ENCODE assay signal across 29 cellular contexts in genomic region chr18:10877974-10878373, GRCh38.
DNase-seq lines count a peak whose midpoint lies in the region; ATAC-seq and TF ChIP-seq lines count a peak whose summit lies in the region.
"Had no signal": no experiment of that assay in that cellular context is flagged by ENCODE, and none has a peak within 500 bp of the region (broad histone marks: within the 10 kb centered on the region; RNA-seq: fewer than 3 reads in every experiment).

No MANE protein-coding gene starts in this region.

- H3K4me1 Mint-ChIP-seq in H9 = peaks cover 6 to 13% of the 10 kb centered on the region in 2 experiments
- no peaks in the 10 kb centered on the region for H3K4me1 Mint-ChIP-seq in stimulated activated memory B cell treated with anti-CD40 and anti-IgM and Interleukin-4, amounts not matched to agents 10 μg/mL and 1 μg/mL and 100 μg/mL, for 72 hours
- H3K4me1 Mint-ChIP-seq: activated CD8-positive, alpha-beta memory T cell treated with anti-CD3 and anti-CD28 coated beads, Interleukin-2, amount 10 ng/mL, durations not matched to agents 7 days and 5 days; activated naive CD8-positive, alpha-beta T cell treated with anti-CD3 and anti-CD28 coated beads, Interleukin-2, amount 50 U/mL, for 24 hours; memory B cell; nephron progenitor cell had no signal

- H4K91ac ChIP-seq in H9 (ENCODE audit: insufficient read length, low read depth, low read length) = no peak overlapping the region

- H3K36me3 ChIP-seq in upper lobe of left lung = no peaks in the 10 kb centered on the region

- H3K9ac ChIP-seq in H9 (ENCODE audit: extremely low read depth, insufficient read length, low read length) = no peak overlapping the region

- peak; percentile 3 for DNase-seq in NCI-H2171 treated with DMSO at 0.1 percent for 48 hours (lab: John Stamatoyannopoulos, UW)
- no peak for DNase-seq in NCI-H2171 (lab: John Stamatoyannopoulos, UW)
- no peak for DNase-seq in H9
- no peak for DNase-seq in hippocampal formation (lab: John Stamatoyannopoulos, UW)
- no peak for DNase-seq in upper lobe of left lung
- DNase-seq: activated CD4-positive, alpha-beta T cell treated with anti-CD3 and anti-CD28 coated beads, Interleukin-2, amount 50 U/mL, for 4 hours; activated CD8-positive, alpha-beta memory T cell treated with anti-CD3 and anti-CD28 coated beads, Interleukin-2, amount 10 ng/mL, durations not matched to agents 7 days and 5 days; activated gamma-delta T cell treated with Interleukin-2 at 50 U/mL for 16 hours; activated naive CD8-positive, alpha-beta T cell treated with anti-CD3 and anti-CD28 coated beads, Interleukin-2, amount 50 U/mL, for 24 hours; activated T-cell treated with anti-CD3 and anti-CD28 coated beads, Interleukin-2, amount 50 U/mL, for 4 hours; central memory CD4-positive, alpha-beta T cell; cortex of kidney; effector memory CD8-positive, alpha-beta T cell; GOT3; HFFc6; NCI-H1092 treated with DMSO at 0.1 percent for 48 hours; NCI-H187; NCI-H69; nephron progenitor cell; SHP77; stimulated activated naive CD4-positive, alpha-beta T cell; T-helper 2 cell had no signal

- H3K9me3 ChIP-seq in H9 (ENCODE audit: control insufficient read depth, low read depth, low read length) (no peaks in the 10 kb centered on the region), upper lobe of left lung (no peaks in the 10 kb centered on the region)

- no peaks in the 10 kb centered on the region for H3K27me3 ChIP-seq in H9 (ENCODE audit: insufficient read depth, low read length)
- no peaks in the 10 kb centered on the region for H3K27me3 ChIP-seq in upper lobe of left lung

- H3K4me1 ChIP-seq in H9 (ENCODE audit: insufficient read depth, low read length) = no peaks in the 10 kb centered on the region
- no peaks in the 10 kb centered on the region for H3K4me1 ChIP-seq in upper lobe of left lung

- no peaks in the 10 kb centered on the region for H3K79me1 ChIP-seq in H9 (ENCODE audit: insufficient read depth, low read depth, low read length, poor library complexity, severe bottlenecking)

- no peak overlapping the region for H3K14ac ChIP-seq in H9 (ENCODE audit: insufficient read depth, low read length)

- WGBS in H9 (ENCODE audit: extremely low coverage, insufficient read length, low lambda C conversion rate) = no CpG with 5 or more reads among the region's 2 CpGs
- WGBS in upper lobe of left lung, 2 donors = 93 to 96% methylated on average over 2 of the region's 2 CpGs

- H3K4me3 Mint-ChIP-seq in H9 = no peak overlapping the region
- H3K4me3 Mint-ChIP-seq in stimulated activated memory B cell treated with anti-CD40 and anti-IgM and Interleukin-4, amounts not matched to agents 10 μg/mL and 1 μg/mL and 100 μg/mL, for 72 hours = no peak overlapping the region
- H3K4me3 Mint-ChIP-seq: activated CD8-positive, alpha-beta memory T cell treated with anti-CD3 and anti-CD28 coated beads, Interleukin-2, amount 10 ng/mL, durations not matched to agents 7 days and 5 days; activated naive CD8-positive, alpha-beta T cell treated with anti-CD3 and anti-CD28 coated beads, Interleukin-2, amount 50 U/mL, for 24 hours; activated T-cell treated with anti-CD3 and anti-CD28 coated beads, Interleukin-2, amount 50 U/mL, for 4 hours; effector memory CD8-positive, alpha-beta T cell; HFFc6; memory B cell; nephron progenitor cell had no signal

- no peak overlapping the region for H3K4me3 ChIP-seq in upper lobe of left lung

- no peaks in the 10 kb centered on the region for H3K27me3 Mint-ChIP-seq in H9 (ENCODE audit: low read depth)
- no peaks in the 10 kb centered on the region for H3K27me3 Mint-ChIP-seq in stimulated activated memory B cell treated with anti-CD40 and anti-IgM and Interleukin-4, amounts not matched to agents 10 μg/mL and 1 μg/mL and 100 μg/mL, for 72 hours
- H3K27me3 Mint-ChIP-seq: activated CD8-positive, alpha-beta memory T cell treated with anti-CD3 and anti-CD28 coated beads, Interleukin-2, amount 10 ng/mL, durations not matched to agents 7 days and 5 days; effector memory CD8-positive, alpha-beta T cell had no signal

- no peak overlapping the region for H3K56ac ChIP-seq in H9 (ENCODE audit: insufficient read length, low read depth, low read length)

- no peak overlapping the region for H4K8ac ChIP-seq in H9 (replicated peaks; ENCODE audit: insufficient read length, low read depth, low read length)

- peak; percentile 41 for ATAC-seq in HG03196 (IDR thresholded peaks at IDR 0.05; ENCODE audit: unreplicated experiment)
- peak; percentile 8 for ATAC-seq in stimulated activated memory B cell treated with anti-CD40 and anti-IgM and Interleukin-4, amounts not matched to agents 10 μg/mL and 1 μg/mL and 100 μg/mL, for 72 hours
- ATAC-seq in HG03025 (IDR thresholded peaks at IDR 0.05; ENCODE audit: low FRiP score, unreplicated experiment) = no peak
- no peak for ATAC-seq in upper lobe of left lung (ENCODE audit: low FRiP score in 2 of 2)
- ATAC-seq: activated CD4-positive, CD25-positive, alpha-beta regulatory T cell treated with anti-CD3 and anti-CD28 coated beads, Interleukin-2, amount 50 U/mL, for 24 hours; activated CD8-positive, alpha-beta memory T cell treated with anti-CD3 and anti-CD28 coated beads, Interleukin-2, amount 10 ng/mL, durations not matched to agents 7 days and 5 days; activated naive CD8-positive, alpha-beta T cell treated with anti-CD3 and anti-CD28 coated beads, Interleukin-2, amount 50 U/mL, for 24 hours; activated T-cell treated with anti-CD3 and anti-CD28 coated beads, Interleukin-2, amount 50 U/mL, for 4 hours; effector memory CD8-positive, alpha-beta T cell; Panc1 had no signal

- H3K23ac ChIP-seq in H9 (ENCODE audit: insufficient read length, low read depth, low read length) = no peak overlapping the region

- no peak overlapping the region for H2BK120ac ChIP-seq in H9 (ENCODE audit: low read depth, low read length, poor library complexity, severe bottlenecking)

- no peak overlapping the region for H2AK5ac ChIP-seq in H9 (ENCODE audit: insufficient read length, low read length)

- no peak overlapping the region for H3K18ac ChIP-seq in H9 (ENCODE audit: insufficient read length, low read depth, low read length)

- no peak overlapping the region for H2BK12ac ChIP-seq in H9 (ENCODE audit: insufficient read length, low read depth, low read length)

- no peaks in the 10 kb centered on the region for H3K79me2 ChIP-seq in H9 (ENCODE audit: insufficient read depth, low read length)

- no peaks in the 10 kb centered on the region for H3K9me3 Mint-ChIP-seq in H9
- H3K9me3 Mint-ChIP-seq in stimulated activated memory B cell treated with anti-CD40 and anti-IgM and Interleukin-4, amounts not matched to agents 10 μg/mL and 1 μg/mL and 100 μg/mL, for 72 hours = peaks cover 2% of the 10 kb centered on the region
- H3K9me3 Mint-ChIP-seq: activated naive CD8-positive, alpha-beta T cell treated with anti-CD3 and anti-CD28 coated beads, Interleukin-2, amount 50 U/mL, for 24 hours; HFFc6; nephron progenitor cell had no signal

- TF ChIP-seq POLR2A in upper lobe of left lung (IDR thresholded peaks at IDR 0.05) = no peak

- no peaks in the 10 kb centered on the region for H3K36me3 Mint-ChIP-seq in H9 (ENCODE audit: insufficient read depth in 1 of 3, low read depth in 3 of 3)
- H3K36me3 Mint-ChIP-seq in stimulated activated memory B cell treated with anti-CD40 and anti-IgM and Interleukin-4, amounts not matched to agents 10 μg/mL and 1 μg/mL and 100 μg/mL, for 72 hours = no peaks in the 10 kb centered on the region
- H3K36me3 Mint-ChIP-seq: activated CD8-positive, alpha-beta memory T cell treated with anti-CD3 and anti-CD28 coated beads, Interleukin-2, amount 10 ng/mL, durations not matched to agents 7 days and 5 days; memory B cell had no signal

- H2BK15ac ChIP-seq in H9 (ENCODE audit: low read depth, low read length) = 0 out of 2 replicates have a peak overlapping the region, but pooled peaks have one; percentile 20

- H2BK5ac ChIP-seq in H9 (ENCODE audit: insufficient read length, low read length) = no peak overlapping the region

- TF ChIP-seq CTCF in H9 (conservative IDR thresholded peaks at IDR 0.05) (no peak), upper lobe of left lung (IDR thresholded peaks at IDR 0.05) (no peak)

- H3K23me2 ChIP-seq in H9 (ENCODE audit: insufficient read length, low read depth, low read length, poor library complexity, severe bottlenecking) = no peaks in the 10 kb centered on the region

- H2BK20ac ChIP-seq in H9 (ENCODE audit: low read depth, low read length, poor library complexity, severe bottlenecking) = no peak overlapping the region

- no peak overlapping the region for H2AFZ ChIP-seq in H9 (ENCODE audit: low read length)

- H3K27ac ChIP-seq in H9 (ENCODE audit: insufficient read length, low read depth, low read length) = no peak overlapping the region
- no peak overlapping the region for H3K27ac ChIP-seq in upper lobe of left lung
- H3K27ac ChIP-seq: 22Rv1 had no signal

- no peak overlapping the region for H3K4ac ChIP-seq in H9 (ENCODE audit: low read depth, low read length)

- H3K27ac Mint-ChIP-seq in H9 = no peak overlapping the region
- no peak overlapping the region for H3K27ac Mint-ChIP-seq in stimulated activated memory B cell treated with anti-CD40 and anti-IgM and Interleukin-4, amounts not matched to agents 10 μg/mL and 1 μg/mL and 100 μg/mL, for 72 hours
- H3K27ac Mint-ChIP-seq: activated CD8-positive, alpha-beta memory T cell treated with anti-CD3 and anti-CD28 coated beads, Interleukin-2, amount 10 ng/mL, durations not matched to agents 7 days and 5 days; activated naive CD8-positive, alpha-beta T cell treated with anti-CD3 and anti-CD28 coated beads, Interleukin-2, amount 50 U/mL, for 24 hours; effector memory CD8-positive, alpha-beta T cell; HFFc6; memory B cell; nephron progenitor cell had no signal

- H3K4me2 ChIP-seq in H9 (ENCODE audit: insufficient read depth, insufficient read length, low read length) = no peak overlapping the region

- no peak overlapping the region for H3T11ph ChIP-seq in H9 (ENCODE audit: low read length)

- no peak for TF ChIP-seq EP300 in upper lobe of left lung (IDR thresholded peaks at IDR 0.05)

- H4K5ac ChIP-seq in H9 (ENCODE audit: insufficient read length, low read depth, low read length) = no peak overlapping the region

- no peaks in the 10 kb centered on the region for H4K20me1 ChIP-seq in H9 (ENCODE audit: control insufficient read depth, insufficient read depth, insufficient read length)

Comparison
In these comparisons a context has a peak if more than half of its experiments do, and no peak if none do; other contexts are left out.
1. ATAC-seq: peak in HG03196 (single experiment) and stimulated activated memory B cell treated with anti-CD40 and anti-IgM and Interleukin-4, amounts not matched to agents 10 μg/mL and 1 μg/mL and 100 μg/mL, for 72 hours (single experiment); none in HG03025 (single experiment) and upper lobe of left lung (0 of 2).